20 cellular contexts compared by ENCODE assay signal in the genomic region with DNA sequence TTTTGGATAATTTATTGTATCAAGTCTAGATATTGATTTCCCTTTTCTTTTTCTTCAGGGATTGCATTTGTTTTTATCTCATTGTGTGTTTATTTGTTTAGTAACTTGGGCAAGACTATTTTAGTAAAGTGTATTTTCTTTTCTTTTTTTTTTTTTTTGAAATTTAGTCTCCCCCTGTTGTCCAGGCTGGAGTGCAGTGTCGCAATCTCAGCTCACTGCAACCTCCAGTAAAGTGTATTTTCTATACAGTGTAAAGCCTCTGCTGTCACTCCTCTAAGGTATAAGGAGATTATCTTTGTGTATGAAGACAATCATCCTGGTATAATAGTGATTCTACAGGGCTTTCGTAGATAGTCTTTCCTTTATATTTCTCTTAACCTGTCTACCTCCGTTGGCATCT.
A peak's percentile ranks its signal among the peaks of the same experiment; 100 is the strongest.
DNase-seq lines count a peak whose midpoint lies in the region; ATAC-seq, FAIRE-seq and TF ChIP-seq lines count a peak whose summit lies in the region.
"Had no signal": no experiment of that assay in that cellular context is flagged by ENCODE, and none has a peak within 500 bp of the region (broad histone marks: within the 10 kb centered on the region; RNA-seq: fewer than 3 reads in every experiment).

No MANE protein-coding gene starts in this region.

- no peaks in the 10 kb centered on the region for H3K27me3 Mint-ChIP-seq in astrocyte (ENCODE audit: low read depth, unreplicated experiment)
- H3K27me3 Mint-ChIP-seq: CD4-positive, CD25-positive, alpha-beta regulatory T cell had no signal

- H3K27ac ChIP-seq in GM23248 (peak overlapping the region; percentile 67; the same call in 1 of the 2 replicates), HUES64 (ENCODE audit: low read depth, low read length) (peak overlapping the region; percentile 85; the same call in 1 of the 2 replicates), astrocyte (ENCODE audit: low read depth, low read length) (no peak overlapping the region)

- peaks cover 6% of the 10 kb centered on the region for H3K9me3 ChIP-seq in GM23248 (ENCODE audit: low read depth)
- H3K9me3 ChIP-seq in HUES64 (ENCODE audit: insufficient read depth, low read depth, low read length), result 0 out of 2 replicates have a peak, but pooled peaks cover 7% of the 10 kb centered on the region
- H3K9me3 ChIP-seq in astrocyte (ENCODE audit: insufficient read depth, low read depth, low read length), result no peaks in the 10 kb centered on the region
- no peaks in the 10 kb centered on the region for H3K9me3 ChIP-seq in neuron (ENCODE audit: low read length)

- no peak for TF ChIP-seq CTCF in astrocyte (IDR thresholded peaks at IDR 0.05; ENCODE audit: insufficient read depth, low read depth, low read length)
- no peak for TF ChIP-seq CTCF in lower leg skin (IDR thresholded peaks at IDR 0.05)

- DNase-seq in GM23248 (no peak), astrocyte (ENCODE audit: low read depth) (no peak), C1 segment of cervical spinal cord (lab: John Stamatoyannopoulos, UW) (no peak), NCI-H1048 (lab: John Stamatoyannopoulos, UW) (no peak), lower leg skin (ENCODE audit: low spot score in 2 of 2) (no peak)
- DNase-seq: 8988T; ACHN; CD4-positive, CD25-positive, alpha-beta regulatory T cell; HFFc6; NCI-H2029; NCI-H446; NCI-H524 treated with DMSO at 0.1 percent for 48 hours; NCI-H82; NK-92 treated with Interleukin-12 subunit alpha and Interleukin-12 subunit beta, amount 100 ng/mL, for 24 hours; PC-3; SK-N-SH had no signal

- WGBS in GM23248 (ENCODE audit: low coverage in 1 of 2, low lambda C conversion rate in 2 of 2, missing lambda C conversion rate in 2 of 2), 2 experiments, result 34% methylated on average over 3 of the region's 3 CpGs
- WGBS in HUES64, result 51% methylated on average over 2 of the region's 3 CpGs
- 64 to 65% methylated on average over 3 of the region's 3 CpGs for WGBS in lower leg skin, 2 donors

- in situ Hi-C loops in GM23248 (cut with MboI), result no loop called here

- H3K4me1 ChIP-seq in GM23248 (ENCODE audit: insufficient read depth) (peaks cover 13% of the 10 kb centered on the region), HUES64 (ENCODE audit: insufficient read depth, low read length) (peaks cover 35% of the 10 kb centered on the region), astrocyte (ENCODE audit: insufficient read depth, low read length) (no peaks in the 10 kb centered on the region), neuron (ENCODE audit: insufficient read depth, low read length) (peaks cover 10% of the 10 kb centered on the region)

- H3K9me2 ChIP-seq in GM23248 (ENCODE audit: insufficient read depth), result no peaks in the 10 kb centered on the region
- H3K9me2 ChIP-seq: SK-N-SH had no signal

- no peak overlapping the region for H3K4me3 ChIP-seq in GM23248
- no peak overlapping the region for H3K4me3 ChIP-seq in HUES64 (ENCODE audit: low read length)
- H3K4me3 ChIP-seq in astrocyte (ENCODE audit: insufficient read depth, low read depth, low read length), result no peak overlapping the region
- H3K4me3 ChIP-seq in neuron (ENCODE audit: low read length), result no peak overlapping the region
- no peak overlapping the region for H3K4me3 ChIP-seq in lower leg skin (ENCODE audit: low read depth, poor library complexity, severe bottlenecking)
- H3K4me3 ChIP-seq: K562 had no signal

- H4K20me1 ChIP-seq in GM23248 (ENCODE audit: insufficient read depth) (no peaks in the 10 kb centered on the region), astrocyte (ENCODE audit: insufficient read depth, low read length) (no peaks in the 10 kb centered on the region)

- H3K79me2 ChIP-seq in GM23248 (ENCODE audit: insufficient read depth) (no peaks in the 10 kb centered on the region), astrocyte (ENCODE audit: insufficient read depth, low read length) (no peaks in the 10 kb centered on the region)

- no peaks in the 10 kb centered on the region for H3F3A ChIP-seq in GM23248 (ENCODE audit: insufficient read depth)

- intact Hi-C loops in lower leg skin (cut with DNase I; ENCODE audit: low total_unique reads), result no loop called here

- no peaks in the 10 kb centered on the region for H3K27me3 ChIP-seq in GM23248 (replicated peaks; ENCODE audit: insufficient read depth)
- H3K27me3 ChIP-seq in HUES64 (ENCODE audit: insufficient read depth, low read length), result no peaks in the 10 kb centered on the region
- no peaks in the 10 kb centered on the region for H3K27me3 ChIP-seq in astrocyte (ENCODE audit: insufficient read depth, low read length)
- no peaks in the 10 kb centered on the region for H3K27me3 ChIP-seq in neuron (ENCODE audit: insufficient read depth, low read length)

- H3K4me2 ChIP-seq in GM23248 (ENCODE audit: unreplicated experiment), result no peak overlapping the region
- H3K4me2 ChIP-seq in astrocyte (ENCODE audit: low read length), result no peak overlapping the region
- H3K4me2 ChIP-seq: SK-N-SH had no signal

- FAIRE-seq in astrocyte (lab: Jason Lieb, UNC), result no peak
- FAIRE-seq: K562 had no signal

- peak overlapping the region; percentile 13 for H3K27ac Mint-ChIP-seq in astrocyte (ENCODE audit: unreplicated experiment)
- H3K27ac Mint-ChIP-seq: CD4-positive, CD25-positive, alpha-beta regulatory T cell had no signal

- H3K9me3 Mint-ChIP-seq in astrocyte (ENCODE audit: unreplicated experiment), result no peaks in the 10 kb centered on the region

- H3K9ac ChIP-seq in GM23248, result no peak overlapping the region
- H3K9ac ChIP-seq in HUES64 (ENCODE audit: low read depth, low read length), result peak overlapping the region; percentile 4; the same call in 1 of the 2 replicates
- H3K9ac ChIP-seq in astrocyte (ENCODE audit: low read length), result no peak overlapping the region
- H3K9ac ChIP-seq: SK-N-SH had no signal

- H3K36me3 Mint-ChIP-seq in astrocyte (ENCODE audit: low read depth, unreplicated experiment), result no peaks in the 10 kb centered on the region
- H3K36me3 Mint-ChIP-seq: CD4-positive, CD25-positive, alpha-beta regulatory T cell had no signal

- peaks cover 13% of the 10 kb centered on the region for H3K4me1 Mint-ChIP-seq in astrocyte (ENCODE audit: low read depth, unreplicated experiment)
- H3K4me1 Mint-ChIP-seq: CD4-positive, CD25-positive, alpha-beta regulatory T cell had no signal

- no peak overlapping the region for H3K4me3 Mint-ChIP-seq in astrocyte (ENCODE audit: unreplicated experiment)
- H3K4me3 Mint-ChIP-seq: CD4-positive, CD25-positive, alpha-beta regulatory T cell; HFFc6 had no signal

- no peak overlapping the region for H2AFZ ChIP-seq in GM23248
- no peak overlapping the region for H2AFZ ChIP-seq in astrocyte (ENCODE audit: low read depth, low read length)
- H2AFZ ChIP-seq in neuron (ENCODE audit: low read depth, low read length), result peak overlapping the region; percentile 41

- ATAC-seq in GM18858 (IDR thresholded peaks at IDR 0.05; ENCODE audit: unreplicated experiment), result no peak
- ATAC-seq: K562, PC-3 had no signal

- TF ChIP-seq POLR2A in lower leg skin (IDR thresholded peaks at IDR 0.05), result no peak

- H3K36me3 ChIP-seq in GM23248 (ENCODE audit: low read depth) (no peaks in the 10 kb centered on the region), HUES64 (ENCODE audit: insufficient read depth, low read length) (no peaks in the 10 kb centered on the region), astrocyte (ENCODE audit: insufficient read depth, low read length) (no peaks in the 10 kb centered on the region), neuron (ENCODE audit: insufficient read depth, low read length) (no peaks in the 10 kb centered on the region)
